In the genomic region with DNA sequence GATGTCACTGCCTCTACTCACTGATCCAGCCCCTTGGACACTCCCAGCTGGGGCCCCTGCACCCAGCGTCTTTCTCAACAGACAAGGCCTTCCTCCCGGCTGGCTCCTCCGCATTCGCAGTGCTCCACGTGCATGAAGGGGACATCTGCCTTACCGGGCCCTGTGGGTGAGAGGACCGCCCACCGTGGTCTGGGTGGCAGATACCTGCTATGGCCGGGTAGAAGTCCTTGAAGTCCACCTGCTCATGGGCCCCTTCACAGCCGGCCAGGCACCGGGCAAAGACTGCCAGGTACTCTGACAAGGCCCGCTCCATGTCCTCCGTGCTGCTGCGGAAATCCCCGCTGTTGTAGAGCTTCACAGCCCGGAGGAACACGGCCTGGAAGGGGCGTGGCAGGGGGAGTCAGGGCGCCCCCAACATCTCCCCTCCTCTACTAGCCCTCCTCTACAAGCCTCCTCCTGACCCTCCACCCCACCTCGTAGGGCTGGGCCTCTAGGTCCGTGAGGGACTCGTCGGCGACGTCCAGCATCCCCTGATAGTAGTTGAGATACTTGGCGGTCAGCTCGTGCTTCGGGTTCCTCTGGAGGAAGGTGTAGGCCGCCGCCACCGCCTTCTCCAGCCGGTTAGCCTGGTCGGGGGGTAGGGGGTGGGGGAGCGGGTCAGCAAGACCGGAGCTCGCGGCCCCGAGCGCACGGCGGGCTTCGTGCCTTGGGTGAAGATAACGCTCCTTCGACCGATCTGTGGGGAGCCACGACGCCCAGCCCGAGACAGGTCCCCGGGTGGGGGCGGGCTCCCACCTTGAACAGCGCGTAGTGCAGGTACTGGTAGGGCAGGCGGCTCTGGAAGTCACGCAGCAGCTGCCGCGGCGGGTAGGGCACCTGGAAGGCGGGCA, we compare ENCODE assay signal across 1 cellular context.
TF ChIP-seq lines count a peak whose summit lies in the region.

No MANE protein-coding gene starts in this region.

TF ChIP-seq in GM23338, 12 proteins besides CTCF, POLR2A, EP300 and RAD21:
- TF ChIP-seq, protein P1, sequence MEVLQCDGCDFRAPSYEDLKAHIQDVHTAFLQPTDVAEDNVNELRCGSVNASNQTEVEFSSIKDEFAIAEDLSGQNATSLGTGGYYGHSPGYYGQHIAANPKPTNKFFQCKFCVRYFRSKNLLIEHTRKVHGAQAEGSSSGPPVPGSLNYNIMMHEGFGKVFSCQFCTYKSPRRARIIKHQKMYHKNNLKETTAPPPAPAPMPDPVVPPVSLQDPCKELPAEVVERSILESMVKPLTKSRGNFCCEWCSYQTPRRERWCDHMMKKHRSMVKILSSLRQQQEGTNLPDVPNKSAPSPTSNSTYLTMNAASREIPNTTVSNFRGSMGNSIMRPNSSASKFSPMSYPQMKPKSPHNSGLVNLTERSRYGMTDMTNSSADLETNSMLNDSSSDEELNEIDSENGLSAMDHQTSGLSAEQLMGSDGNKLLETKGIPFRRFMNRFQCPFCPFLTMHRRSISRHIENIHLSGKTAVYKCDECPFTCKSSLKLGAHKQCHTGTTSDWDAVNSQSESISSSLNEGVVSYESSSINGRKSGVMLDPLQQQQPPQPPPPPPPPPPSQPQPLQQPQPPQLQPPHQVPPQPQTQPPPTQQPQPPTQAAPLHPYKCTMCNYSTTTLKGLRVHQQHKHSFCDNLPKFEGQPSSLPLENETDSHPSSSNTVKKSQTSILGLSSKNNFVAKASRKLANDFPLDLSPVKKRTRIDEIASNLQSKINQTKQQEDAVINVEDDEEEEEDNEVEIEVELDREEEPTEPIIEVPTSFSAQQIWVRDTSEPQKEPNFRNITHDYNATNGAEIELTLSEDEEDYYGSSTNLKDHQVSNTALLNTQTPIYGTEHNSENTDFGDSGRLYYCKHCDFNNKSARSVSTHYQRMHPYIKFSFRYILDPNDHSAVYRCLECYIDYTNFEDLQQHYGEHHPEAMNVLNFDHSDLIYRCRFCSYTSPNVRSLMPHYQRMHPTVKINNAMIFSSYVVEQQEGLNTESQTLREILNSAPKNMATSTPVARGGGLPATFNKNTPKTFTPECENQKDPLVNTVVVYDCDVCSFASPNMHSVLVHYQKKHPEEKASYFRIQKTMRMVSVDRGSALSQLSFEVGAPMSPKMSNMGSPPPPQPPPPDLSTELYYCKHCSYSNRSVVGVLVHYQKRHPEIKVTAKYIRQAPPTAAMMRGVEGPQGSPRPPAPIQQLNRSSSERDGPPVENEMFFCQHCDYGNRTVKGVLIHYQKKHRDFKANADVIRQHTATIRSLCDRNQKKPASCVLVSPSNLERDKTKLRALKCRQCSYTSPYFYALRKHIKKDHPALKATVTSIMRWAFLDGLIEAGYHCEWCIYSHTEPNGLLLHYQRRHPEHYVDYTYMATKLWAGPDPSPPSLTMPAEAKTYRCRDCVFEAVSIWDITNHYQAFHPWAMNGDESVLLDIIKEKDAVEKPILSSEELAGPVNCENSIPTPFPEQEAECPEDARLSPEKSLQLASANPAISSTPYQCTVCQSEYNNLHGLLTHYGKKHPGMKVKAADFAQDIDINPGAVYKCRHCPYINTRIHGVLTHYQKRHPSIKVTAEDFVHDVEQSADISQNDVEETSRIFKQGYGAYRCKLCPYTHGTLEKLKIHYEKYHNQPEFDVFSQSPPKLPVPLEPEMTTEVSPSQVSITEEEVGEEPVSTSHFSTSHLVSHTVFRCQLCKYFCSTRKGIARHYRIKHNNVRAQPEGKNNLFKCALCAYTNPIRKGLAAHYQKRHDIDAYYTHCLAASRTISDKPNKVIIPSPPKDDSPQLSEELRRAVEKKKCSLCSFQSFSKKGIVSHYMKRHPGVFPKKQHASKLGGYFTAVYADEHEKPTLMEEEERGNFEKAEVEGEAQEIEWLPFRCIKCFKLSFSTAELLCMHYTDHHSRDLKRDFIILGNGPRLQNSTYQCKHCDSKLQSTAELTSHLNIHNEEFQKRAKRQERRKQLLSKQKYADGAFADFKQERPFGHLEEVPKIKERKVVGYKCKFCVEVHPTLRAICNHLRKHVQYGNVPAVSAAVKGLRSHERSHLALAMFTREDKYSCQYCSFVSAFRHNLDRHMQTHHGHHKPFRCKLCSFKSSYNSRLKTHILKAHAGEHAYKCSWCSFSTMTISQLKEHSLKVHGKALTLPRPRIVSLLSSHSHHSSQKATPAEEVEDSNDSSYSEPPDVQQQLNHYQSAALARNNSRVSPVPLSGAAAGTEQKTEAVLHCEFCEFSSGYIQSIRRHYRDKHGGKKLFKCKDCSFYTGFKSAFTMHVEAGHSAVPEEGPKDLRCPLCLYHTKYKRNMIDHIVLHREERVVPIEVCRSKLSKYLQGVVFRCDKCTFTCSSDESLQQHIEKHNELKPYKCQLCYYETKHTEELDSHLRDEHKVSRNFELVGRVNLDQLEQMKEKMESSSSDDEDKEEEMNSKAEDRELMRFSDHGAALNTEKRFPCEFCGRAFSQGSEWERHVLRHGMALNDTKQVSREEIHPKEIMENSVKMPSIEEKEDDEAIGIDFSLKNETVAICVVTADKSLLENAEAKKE (CRISPR knock-in tag; IDR thresholded peaks at IDR 0.05): no peak
- no peak for TF ChIP-seq JUNB (IDR thresholded peaks at IDR 0.05; ENCODE audit: unreplicated experiment)
